19 cellular contexts compared by ENCODE assay signal in genomic region chr16:9039208-9039607, GRCh38. TPM values are rescaled to one million over a fixed set of nuclear protein-coding genes. Genes with fewer than 3 reads are reported as not detected.
DNase-seq lines count a peak whose midpoint lies in the region; ATAC-seq, FAIRE-seq and TF ChIP-seq lines count a peak whose summit lies in the region.
"Had no signal": no experiment of that assay in that cellular context is flagged by ENCODE, and none has a peak within 500 bp of the region (broad histone marks: within the 10 kb centered on the region; RNA-seq: fewer than 3 reads in every experiment).

No MANE protein-coding gene starts in this region.

- DNase-seq in SK-N-SH, result no peak
- DNase-seq in NAMALWA (ENCODE audit: low spot score), result peak; percentile 28
- no peak for DNase-seq in GM12878 (ENCODE audit: low read depth, low spot score)
- peak; percentile 38 for DNase-seq in iris pigment epithelial cell (ENCODE audit: low read depth)
- DNase-seq in hippocampal formation (lab: John Stamatoyannopoulos, UW), result no peak
- DNase-seq in KG1 (lab: John Stamatoyannopoulos, UW), result no peak
- DNase-seq: activated T-cell treated with anti-CD3 and anti-CD28 coated beads, Interleukin-2, amount 50 U/mL, for 24 hours; anterior cingulate cortex; effector memory CD8-positive, alpha-beta T cell; heart left ventricle; NCI-H1092; pancreas; SHP77; stimulated activated CD4-positive, alpha-beta T cell treated with anti-CD3 and anti-CD28 coated beads, Interleukin-15, amount 100 ng/mL, for 24 hours had no signal

- no peak for TF ChIP-seq POLR2A in GM12878 (IDR thresholded peaks at IDR 0.05; ENCODE audit: low read depth, low read length)

- H3K4me1 ChIP-seq in SK-N-SH (ENCODE audit: control insufficient read depth in 1 of 2, insufficient read depth in 2 of 2, low read depth in 1 of 2, low read length in 1 of 2), result no peaks in the 10 kb centered on the region
- H3K4me1 ChIP-seq in GM12878 (ENCODE audit: control insufficient read depth, insufficient read depth, low read length), result no peaks in the 10 kb centered on the region
- H3K4me1 ChIP-seq: heart left ventricle, pancreas had no signal

- H3F3A ChIP-seq in SK-N-SH (replicated peaks; ENCODE audit: insufficient read depth), result peaks cover 4% of the 10 kb centered on the region

- H3K27ac ChIP-seq in SK-N-SH (ENCODE audit: low read depth in 2 of 2, low read length in 1 of 2), result no peak overlapping the region
- no peak overlapping the region for H3K27ac ChIP-seq in GM12878 (ENCODE audit: control insufficient read depth, insufficient read depth)
- H3K27ac ChIP-seq: heart left ventricle, HL-60, pancreas, VCaP had no signal

- H4K20me1 ChIP-seq in SK-N-SH (ENCODE audit: insufficient read depth) (no peaks in the 10 kb centered on the region), GM12878 (ENCODE audit: control insufficient read depth, insufficient read depth) (no peaks in the 10 kb centered on the region)

- intact Hi-C loops in GM12878 (cut with micrococcal nuclease; ENCODE audit: unreplicated experiment), result no loop called here

- no peaks in the 10 kb centered on the region for H3K9me2 ChIP-seq in SK-N-SH

- ATAC-seq in SK-N-SH treated with all-trans-retinoic acid at 6 μM for 48 hours, result no peak
- no peak for ATAC-seq in GM12878
- no peak for ATAC-seq in GM21737 (IDR thresholded peaks at IDR 0.05; ENCODE audit: unreplicated experiment)
- ATAC-seq: effector memory CD8-positive, alpha-beta T cell; heart left ventricle; pancreas had no signal

- RAD21 ChIA-PET in GM12878 (lab: Charles Lee; ENCODE audit: unreplicated experiment), result no interaction called here

- TF ChIP-seq RAD21 in SK-N-SH (IDR thresholded peaks at IDR 0.05; ENCODE audit: low read length), result no peak
- no peak for TF ChIP-seq RAD21 in GM12878 (IDR thresholded peaks at IDR 0.05; ENCODE audit: insufficient read depth, low read depth, low read length)

- H3K36me3 ChIP-seq in SK-N-SH (replicated peaks in 1 of 2; ENCODE audit: control insufficient read depth in 1 of 2, insufficient read depth in 2 of 2, low read length in 1 of 2) (no peaks in the 10 kb centered on the region), GM12878 (ENCODE audit: control insufficient read depth in 2 of 2, insufficient read depth in 2 of 2, low read length in 1 of 2) (no peaks in the 10 kb centered on the region)
- H3K36me3 ChIP-seq: heart left ventricle, pancreas had no signal

- H3K79me2 ChIP-seq in SK-N-SH (ENCODE audit: insufficient read depth) (no peaks in the 10 kb centered on the region), GM12878 (ENCODE audit: control insufficient read depth, insufficient read depth, low read length) (no peaks in the 10 kb centered on the region)

- SMC1A ChIA-PET in GM12878 (lab: Charles Lee; ENCODE audit: uncharacterized antibody, unreplicated experiment), result no interaction called here

- in situ Hi-C loops in GM12878 (cut with MboI), result no loop called here

- H3K4me3 ChIP-seq in SK-N-SH (ENCODE audit: low read depth in 2 of 2, low read length in 1 of 2) (no peak overlapping the region), GM12878 (no peak overlapping the region)
- H3K4me3 ChIP-seq: heart left ventricle, pancreas had no signal

- WGBS in SK-N-SH (ENCODE audit: low lambda C conversion rate), result 91% methylated on average over 4 of the region's 4 CpGs
- 34% methylated on average over 4 of the region's 4 CpGs for WGBS in GM12878 (ENCODE audit: insufficient coverage, insufficient replicate concordance, low lambda C conversion rate, missing lambda C conversion rate)

- H3K27me3 ChIP-seq in SK-N-SH (ENCODE audit: insufficient read depth), result no peaks in the 10 kb centered on the region
- H3K27me3 ChIP-seq in GM12878 (replicated peaks in 1 of 2; ENCODE audit: control insufficient read depth in 2 of 2, insufficient read depth in 2 of 2, low read length in 1 of 2), result no peaks in the 10 kb centered on the region
- H3K27me3 ChIP-seq: heart left ventricle, pancreas had no signal

- no peak for TF ChIP-seq EP300 in SK-N-SH (IDR thresholded peaks at IDR 0.05; ENCODE audit: borderline replicate concordance in 1 of 2, low read depth in 1 of 2, low read length in 1 of 2)
- no peak for TF ChIP-seq EP300 in GM12878 (IDR thresholded peaks at IDR 0.05; ENCODE audit: borderline replicate concordance in 1 of 2, control insufficient read depth in 1 of 2, low read depth in 2 of 2, low read length in 2 of 2)

- no TSS peak for BruUV-seq in GM12878 (replicated peaks; lab: Mats Ljungman, UMichigan)

- H3K4me2 ChIP-seq in SK-N-SH, result no peak overlapping the region
- H3K4me2 ChIP-seq in GM12878 (ENCODE audit: control insufficient read depth, insufficient read depth), result no peak overlapping the region

- TF ChIP-seq CTCF in SK-N-SH (IDR thresholded peaks at IDR 0.05) (no peak), GM12878 (IDR thresholded peaks at IDR 0.05 in 2 of 3, conservative IDR thresholded peaks at IDR 0.05 in 1 of 3; ENCODE audit: control insufficient read depth in 2 of 3, extremely low read depth in 1 of 3, insufficient read depth in 1 of 3, low read depth in 3 of 3, low read length in 3 of 3) (no peak)

- FAIRE-seq in GM12878 (lab: Jason Lieb, UNC), result peak; percentile 59
- FAIRE-seq: A204.1, pancreas had no signal

- CTCF ChIA-PET in SK-N-SH (lab: Yijun Ruan, JAX) (interaction anchor here (1.7 to 1.8 kb wide), 2 partner anchors 8 to 30 kb away, joined by 5 to 6 read pairs; no protein-coding TSS in a partner anchor), GM12878 (lab: Yijun Ruan, JAX) (interaction anchor here (1.1 to 1.2 kb wide), 2 partner anchors 10 to 30 kb away, joined by 3 to 5 read pairs; no protein-coding TSS in a partner anchor)

- H3K9me3 ChIP-seq in SK-N-SH (no peaks in the 10 kb centered on the region), GM12878 (replicated peaks; ENCODE audit: control insufficient read depth, insufficient read depth, low read length) (no peaks in the 10 kb centered on the region; the same call in 2 of the 3 replicates)
- H3K9me3 ChIP-seq: pancreas had no signal

- POLR2A ChIA-PET in SK-N-SH (lab: Yijun Ruan, JAX), result no interaction called here
- POLR2A ChIA-PET in GM12878 (lab: Charles Lee), result no interaction called here

- H2AFZ ChIP-seq in SK-N-SH (ENCODE audit: low read depth) (no peak overlapping the region), GM12878 (ENCODE audit: control insufficient read depth, low read depth, low read length) (no peak overlapping the region)

- H3K9ac ChIP-seq in SK-N-SH, result no peak overlapping the region
- no peak overlapping the region for H3K9ac ChIP-seq in GM12878 (ENCODE audit: control insufficient read depth, insufficient read depth, low read length)

TF ChIP-seq in SK-N-SH treated with all-trans-retinoic acid at 6 μM for 48 hours, 23 proteins besides CTCF, POLR2A, EP300 and RAD21 (continues in another document):
- no peak for TF ChIP-seq ZNF565 (CRISPR knock-in tag; conservative IDR thresholded peaks at IDR 0.05; ENCODE audit: low read depth)
- TF ChIP-seq TCF4 (CRISPR knock-in tag; IDR thresholded peaks at IDR 0.05; ENCODE audit: borderline replicate concordance), result no peak

TF ChIP-seq in GM12878, 131 proteins besides CTCF, POLR2A, EP300 and RAD21 (continues in another document):
- no peak for TF ChIP-seq MLLT1 (IDR thresholded peaks at IDR 0.05)
- peak; percentile 89 for TF ChIP-seq ZZZ3 (IDR thresholded peaks at IDR 0.05; ENCODE audit: control insufficient read depth, insufficient read length, low read depth)

RNA-seq across cellular contexts. Expression of gene HAPSTR1, which starts 52.2 kb away (rescaled TPM):
- polyA plus RNA-seq in SK-N-SH (2012; rRNA removed) (7.0 and 8.6 TPM in 2 replicates), GM12878 (2011; rRNA removed) (32.5 and 43.1 TPM in 2 replicates), GM12878 (2014; fragmentation: Illumina TruSeq; extraction: Trizol) (22.7 and 25.4 TPM in 2 replicates), GM12878 (2014; fragmentation: Nextera tagmentation; extraction: Ambion mirVana) (10 to 100 TPM in 1 of 2 experiments, 1 to 10 TPM in 1; 8.7 to 12.5 TPM), GM12878 (2014; rRNA removed) (21.7 and 23.5 TPM in 2 replicates), GM12878 (2016; fragmentation: Nextera tagmentation; extraction: Ambion mirVana) (10 to 100 TPM; 10.3 to 11.7 TPM)
- 9.4 and 11.4 TPM in 2 replicates for polyA plus RNA-seq in SK-N-SH (2012; cell fraction: cytosol; rRNA removed)
- 10.2 and 13.8 TPM in 2 replicates for polyA plus RNA-seq in SK-N-SH (2012; cell fraction: nucleus; rRNA removed)
- total RNA-seq in GM12878 (2013; cell fraction: nucleolus; rRNA removed), result 114 and 120 TPM in 2 replicates
- total RNA-seq in GM12878 (2014; rRNA removed) (37.5 and 43.6 TPM in 2 replicates), GM12878 (2014; rRNA removed; fragmentation: Illumina TruSeq; extraction: Trizol) (36.4 and 37.2 TPM in 2 replicates), GM12878 (2021) (50.3 and 52.5 TPM in 2 replicates)
- polyA plus RNA-seq in GM12878 (2011; ENCODE audit: low read depth), result 15.6 TPM
- 13.9 and 20.3 TPM in 2 replicates for polyA plus RNA-seq in GM12878 (2011; cell fraction: cytosol; rRNA removed)
- 15.3 and 17.4 TPM in 2 replicates for polyA plus RNA-seq in GM12878 (2011; cell fraction: nucleus; rRNA removed)
- 19.7 TPM in 2 replicates for polyA plus RNA-seq in GM12878 (2012)
- 43.4 and 59.5 TPM in 2 replicates for polyA minus RNA-seq in GM12878 (2011; rRNA and poly(A)+ RNA removed)
- polyA minus RNA-seq in GM12878 (2011; cell fraction: cytosol; rRNA and poly(A)+ RNA removed), result 19.5 and 23.3 TPM in 2 replicates
- polyA minus RNA-seq in GM12878 (2011; cell fraction: nucleus; rRNA and poly(A)+ RNA removed), result 13.7 and 22.6 TPM in 2 replicates

Comparison
In these comparisons a context has a peak if more than half of its experiments do, and no peak if none do; other contexts are left out.
1. DNase-seq: peak in NAMALWA (single experiment) and iris pigment epithelial cell (single experiment); none in SK-N-SH (single experiment), GM12878 (single experiment), hippocampal formation (0 of 2) and KG1 (single experiment).
2. Of the 26 proteins assayed by ChIP-seq in both GM12878 and SK-N-SH: peak only in GM12878: none; only in SK-N-SH: none; in both: REST; in neither: 25.